ENCODE assay signal across 8 cellular contexts in the genomic region with DNA sequence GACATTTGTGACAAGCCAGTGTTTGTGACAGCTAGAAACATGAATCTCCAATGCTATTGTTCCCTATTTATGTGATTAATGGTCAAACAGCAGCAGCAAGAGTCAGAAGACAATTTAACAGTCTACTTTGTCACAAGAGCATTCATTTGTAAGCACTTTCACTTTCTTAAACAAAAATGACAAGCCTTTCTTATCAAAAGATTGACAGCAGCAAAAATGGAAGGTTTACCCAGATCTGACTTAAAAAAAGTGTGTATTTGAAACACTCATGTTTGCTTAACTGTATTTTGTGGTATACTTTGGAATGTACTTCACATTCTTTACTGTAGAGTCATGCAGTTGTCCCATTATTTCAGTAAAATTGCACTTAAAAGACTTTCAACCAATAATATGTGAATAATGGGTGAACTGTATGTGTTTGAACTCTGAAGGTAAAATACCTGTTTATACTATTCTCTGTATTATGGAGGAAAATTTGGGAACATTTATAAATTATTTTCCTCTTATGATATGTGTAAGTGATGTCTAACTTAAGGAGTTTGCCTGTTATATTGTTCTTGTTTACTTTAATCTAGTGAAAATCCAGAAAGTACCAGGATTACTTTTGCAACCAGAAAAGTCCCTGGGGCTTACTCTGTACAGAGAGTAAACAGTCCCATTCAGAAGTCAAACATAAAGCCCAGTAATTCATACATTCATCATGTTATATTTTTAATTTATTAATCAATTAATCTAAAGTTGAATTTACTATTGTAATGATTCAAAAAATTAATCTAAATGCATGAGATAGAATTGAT.
DNase-seq lines count a peak whose midpoint lies in the region; ATAC-seq, FAIRE-seq and TF ChIP-seq lines count a peak whose summit lies in the region.
"Had no signal": no experiment of that assay in that cellular context is flagged by ENCODE, and none has a peak within 500 bp of the region (broad histone marks: within the 10 kb centered on the region; RNA-seq: fewer than 3 reads in every experiment).

No MANE protein-coding gene starts in this region.

- no peaks in the 10 kb centered on the region; the same call in 1 of the 2 replicates for H3K9me3 ChIP-seq in SJCRH30 (replicated peaks)

- H3K27me3 ChIP-seq in SJCRH30, result no peaks in the 10 kb centered on the region

- H3K27ac ChIP-seq in SJCRH30, result peak overlapping the region; percentile 75

- H3K4me3 ChIP-seq in SJCRH30, result peak overlapping the region; percentile 13
- peak overlapping the region; percentile 10 for H3K4me3 ChIP-seq in fibroblast of pulmonary artery (replicated peaks; ENCODE audit: low read depth, low read length)
- H3K4me3 ChIP-seq in skeletal muscle cell (ENCODE audit: low read depth, low read length), result peak overlapping the region; percentile 19

- TF ChIP-seq CTCF in fibroblast of pulmonary artery (IDR thresholded peaks at IDR 0.05; ENCODE audit: low read length, missing control alignments), result no peak

- DNase-seq in H54 (ENCODE audit: insufficient read length, low spot score) (no peak), SJCRH30 (peak in 1 of 2 experiments; percentile 72), fibroblast of pulmonary artery (ENCODE audit: low read depth) (peak; percentile 49), skeletal muscle cell (ENCODE audit: low read depth) (peak; percentile 40), Right ventricle myocardium inferior (ENCODE audit: missing footprints) (no peak), NCI-H345 treated with DMSO at 0.1 percent for 48 hours (lab: John Stamatoyannopoulos, UW; ENCODE audit: unreplicated experiment) (no peak)

- H3K36me3 ChIP-seq in SJCRH30, result no peaks in the 10 kb centered on the region

- H3K4me1 ChIP-seq in SJCRH30, result peaks cover 23% of the 10 kb centered on the region

- ATAC-seq in Right ventricle myocardium inferior, result no peak
- no peak for ATAC-seq in HG03378 (IDR thresholded peaks at IDR 0.05; ENCODE audit: unreplicated experiment)

- TF ChIP-seq POLR2A in H54 (IDR thresholded peaks at IDR 0.05; ENCODE audit: low read depth, low read length), result no peak

- peak; percentile 76 for FAIRE-seq in H54 (lab: Jason Lieb, UNC)
- FAIRE-seq: islet of Langerhans had no signal

- intact Hi-C loops in Right ventricle myocardium inferior (cut with DNase I), result no loop called here

Comparison
In these comparisons a context has a peak if more than half of its experiments do, and no peak if none do; other contexts are left out.
1. DNase-seq: peak in fibroblast of pulmonary artery (single experiment) and skeletal muscle cell (single experiment); none in H54 (single experiment), Right ventricle myocardium inferior (single experiment) and NCI-H345 treated with DMSO at 0.1 percent for 48 hours (single experiment).
2. Peak in every context shown above with its lines, with median percentiles within 50 percentile points of each other: H3K4me3 ChIP-seq.